36 cellular contexts compared by ENCODE assay signal in the genomic region with DNA sequence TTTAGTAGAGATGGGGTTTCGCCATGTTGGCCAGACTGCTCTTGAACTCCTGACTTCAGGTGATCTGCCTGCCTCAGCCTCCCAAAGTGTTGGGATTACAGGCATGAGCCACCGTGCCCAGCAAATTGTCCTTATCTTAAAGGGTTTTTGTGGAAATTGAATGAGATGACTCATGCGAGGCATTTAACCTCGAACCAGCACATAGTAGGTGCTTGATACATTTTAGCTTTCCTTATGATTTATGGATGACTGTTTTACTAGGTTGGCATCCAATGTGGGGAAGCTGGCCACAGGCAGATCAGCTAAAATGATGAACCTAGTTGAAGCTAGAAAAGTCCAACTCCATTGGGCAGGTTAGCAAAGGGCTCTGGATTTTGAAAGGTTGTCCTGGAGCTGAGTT. TPM values are rescaled to one million over a fixed set of nuclear protein-coding genes. Genes with fewer than 3 reads are reported as not detected.
"Had no signal": no experiment of that assay in that cellular context is flagged by ENCODE, and none has a peak within 500 bp of the region (broad histone marks: within the 10 kb centered on the region; RNA-seq: fewer than 3 reads in every experiment).

No MANE protein-coding gene starts in this region.

- H2AFZ ChIP-seq: PC-9 had no signal

- H3K4me2 ChIP-seq: PC-9 had no signal

- FAIRE-seq: bronchial epithelial cell, RCC 7860 had no signal

- H3K9me3 Mint-ChIP-seq: activated CD4-positive, alpha-beta memory T cell treated with anti-CD3 and anti-CD28 coated beads, Interleukin-2, amount 10 ng/mL, durations not matched to agents 7 days and 5 days; activated naive CD8-positive, alpha-beta T cell treated with anti-CD3 and anti-CD28 coated beads, Interleukin-2, amount 50 U/mL, for 24 hours; activated T-cell treated with anti-CD3 and anti-CD28 coated beads, Interleukin-2, amount 50 U/mL, for 72 hours; activated T-helper 2 cell treated with anti-CD3 and anti-CD28 coated beads, Interferon-gamma antibody, Interleukin-2, Interleukin-4, amounts not matched to agents 10 μg/mL and 5 μg/mL and 100 μg/mL, durations not matched to agents 14 hours and 24 hours and 36 hours; T-cell had no signal

- H3K27ac Mint-ChIP-seq: activated CD4-positive, alpha-beta memory T cell treated with anti-CD3 and anti-CD28 coated beads, Interleukin-2, amount 10 ng/mL, durations not matched to agents 7 days and 5 days; activated naive CD8-positive, alpha-beta T cell; activated naive CD8-positive, alpha-beta T cell treated with anti-CD3 and anti-CD28 coated beads, Interleukin-2, amount 50 U/mL, for 24 hours; activated T-cell treated with anti-CD3 and anti-CD28 coated beads, Interleukin-2, amount 50 U/mL, for 72 hours; activated T-helper 2 cell treated with anti-CD3 and anti-CD28 coated beads, Interferon-gamma antibody, Interleukin-2, Interleukin-4, amounts not matched to agents 10 μg/mL and 5 μg/mL and 100 μg/mL, durations not matched to agents 14 hours and 24 hours and 36 hours; T-cell had no signal

- H3K27ac ChIP-seq: PC-9, RWPE1, VCaP had no signal

- H3K36me3 Mint-ChIP-seq: activated naive CD8-positive, alpha-beta T cell; brain; T-cell had no signal

- DNase-seq: activated CD4-positive, alpha-beta memory T cell treated with anti-CD3 and anti-CD28 coated beads, Interleukin-2, amount 10 ng/mL, durations not matched to agents 7 days and 5 days; activated CD4-positive, alpha-beta T cell treated with anti-CD3 and anti-CD28 coated beads for 1 hour; activated CD4-positive, alpha-beta T cell treated with anti-CD3 and anti-CD28 coated beads for 48 hours; activated CD4-positive, CD25-positive, alpha-beta regulatory T cell; activated gamma-delta T cell; activated naive CD4-positive, alpha-beta T cell treated with Interleukin-2 at 50 U/mL for 16 hours; activated naive CD8-positive, alpha-beta T cell treated with anti-CD3 and anti-CD28 coated beads, Interleukin-2, amount 50 U/mL, for 24 hours; activated T-cell treated with anti-CD3 and anti-CD28 coated beads, Interleukin-2, amount 50 U/mL, for 1 hour; activated T-cell treated with anti-CD3 and anti-CD28 coated beads, Interleukin-2, amount 50 U/mL, for 72 hours; anterior cingulate cortex; cerebellar nuclear complex; KG1; NCI-H1092 treated with DMSO at 0.1 percent for 48 hours; NCI-H1417; NCI-H146; NCI-H187; NCI-H2029 treated with DMSO at 0.1 percent for 48 hours; NCI-H2107; NCI-H2171; NCI-H510A; NCI-H748 treated with DMSO at 0.1 percent for 48 hours; NK-92 treated with Interleukin-12 subunit alpha and Interleukin-12 subunit beta, amount 100 ng/mL, for 24 hours; PC-9; SIG-M5; T-cell; T-helper 9 cell had no signal

- ATAC-seq: activated naive CD8-positive, alpha-beta T cell treated with anti-CD3 and anti-CD28 coated beads, Interleukin-2, amount 50 U/mL, for 24 hours; activated T-cell treated with anti-CD3 and anti-CD28 coated beads, Interleukin-2, amount 50 U/mL, for 72 hours; Right ventricle myocardium inferior; SK-N-SH treated with all-trans-retinoic acid at 6 μM for 48 hours; T-cell had no signal

- H3K4me3 ChIP-seq: PC-9 had no signal

RNA-seq across cellular contexts. Expression of a gene that starts 1.4 kb away (rescaled TPM):
- total RNA-seq: LHCN-M2 had no signal
